Comparison of ENCODE assay signal across 1 cellular context in genomic region chr12:116492703-116493324, GRCh38.
TF ChIP-seq lines count a peak whose summit lies in the region.

No MANE protein-coding gene starts in this region.

TF ChIP-seq in HEK293, 187 proteins besides CTCF, POLR2A, EP300 and RAD21 (continued from another document):
- TF ChIP-seq ZNF112 (tag by site-specific recombination; IDR thresholded peaks at IDR 0.05) (no peak), BCL6B (tag by site-specific recombination; IDR thresholded peaks at IDR 0.05) (0 out of 2 replicates have a peak, but pooled peaks have one; percentile 35), ZNF140 (tag by site-specific recombination; IDR thresholded peaks at IDR 0.05) (no peak), ZNF266 (tag by site-specific recombination; IDR thresholded peaks at IDR 0.05; ENCODE audit: low read depth) (no peak), ZNF155 (tag by site-specific recombination; IDR thresholded peaks at IDR 0.05) (no peak), ZNF221 (tag by site-specific recombination; IDR thresholded peaks at IDR 0.05; ENCODE audit: borderline replicate concordance) (no peak), KLF10 (tag by site-specific recombination; IDR thresholded peaks at IDR 0.05) (no peak), ZNF23 (tag by site-specific recombination; IDR thresholded peaks at IDR 0.05; ENCODE audit: borderline replicate concordance) (no peak), ZSCAN30 (tag by site-specific recombination; IDR thresholded peaks at IDR 0.05) (no peak), ZNF37A (tag by site-specific recombination; IDR thresholded peaks at IDR 0.05) (no peak), ZNF311 (tag by site-specific recombination; IDR thresholded peaks at IDR 0.05; ENCODE audit: borderline replicate concordance) (no peak), SCRT2 (tag by site-specific recombination; IDR thresholded peaks at IDR 0.05) (no peak), ZNF596 (tag by site-specific recombination; IDR thresholded peaks at IDR 0.05) (no peak), ZNF280D (tag by site-specific recombination; IDR thresholded peaks at IDR 0.05) (peak; percentile 28; the same call in 1 of the 2 replicates), ZNF404 (tag by site-specific recombination; IDR thresholded peaks at IDR 0.05) (no peak), ZNF335 (tag by site-specific recombination; conservative IDR thresholded peaks at IDR 0.05) (no peak), ZNF514 (tag by site-specific recombination; IDR thresholded peaks at IDR 0.05) (no peak), ZEB2 (tag by site-specific recombination; IDR thresholded peaks at IDR 0.05) (no peak), YY2 (tag by site-specific recombination; IDR thresholded peaks at IDR 0.05) (0 out of 2 replicates have a peak, but pooled peaks have one; percentile 32), BCL11B (tag by site-specific recombination; IDR thresholded peaks at IDR 0.05; ENCODE audit: low read depth) (no peak), ZFP69B (tag by site-specific recombination; IDR thresholded peaks at IDR 0.05) (no peak), ELK4 (IDR thresholded peaks at IDR 0.05; ENCODE audit: borderline replicate concordance, low read depth, low read length) (no peak), ZNF664 (tag by site-specific recombination; IDR thresholded peaks at IDR 0.05) (no peak), ZBTB10 (tag by site-specific recombination; IDR thresholded peaks at IDR 0.05) (peak; percentile 59), ZBTB17 (tag by site-specific recombination; IDR thresholded peaks at IDR 0.05) (peak; percentile 91), ZNF621 (tag by site-specific recombination; IDR thresholded peaks at IDR 0.05) (no peak), ZNF558 (tag by site-specific recombination; IDR thresholded peaks at IDR 0.05) (no peak), GLIS1 (tag by site-specific recombination; IDR thresholded peaks at IDR 0.05) (no peak), MZF1 (tag by site-specific recombination; IDR thresholded peaks at IDR 0.05; ENCODE audit: borderline replicate concordance) (no peak), ZNF211 (tag by site-specific recombination; IDR thresholded peaks at IDR 0.05; ENCODE audit: low read depth) (no peak), ZNF624 (tag by site-specific recombination; IDR thresholded peaks at IDR 0.05) (no peak), KLF9 (tag by site-specific recombination; IDR thresholded peaks at IDR 0.05; ENCODE audit: low read depth) (no peak), ZNF239 (tag by site-specific recombination; IDR thresholded peaks at IDR 0.05) (no peak)
- TF ChIP-seq, protein P1, sequence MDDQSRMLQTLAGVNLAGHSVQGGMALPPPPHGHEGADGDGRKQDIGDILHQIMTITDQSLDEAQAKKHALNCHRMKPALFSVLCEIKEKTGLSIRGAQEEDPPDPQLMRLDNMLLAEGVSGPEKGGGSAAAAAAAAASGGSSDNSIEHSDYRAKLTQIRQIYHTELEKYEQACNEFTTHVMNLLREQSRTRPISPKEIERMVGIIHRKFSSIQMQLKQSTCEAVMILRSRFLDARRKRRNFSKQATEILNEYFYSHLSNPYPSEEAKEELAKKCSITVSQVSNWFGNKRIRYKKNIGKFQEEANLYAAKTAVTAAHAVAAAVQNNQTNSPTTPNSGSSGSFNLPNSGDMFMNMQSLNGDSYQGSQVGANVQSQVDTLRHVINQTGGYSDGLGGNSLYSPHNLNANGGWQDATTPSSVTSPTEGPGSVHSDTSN (CRISPR knock-in tag; IDR thresholded peaks at IDR 0.05) = no peak
- TF ChIP-seq, protein P2, sequence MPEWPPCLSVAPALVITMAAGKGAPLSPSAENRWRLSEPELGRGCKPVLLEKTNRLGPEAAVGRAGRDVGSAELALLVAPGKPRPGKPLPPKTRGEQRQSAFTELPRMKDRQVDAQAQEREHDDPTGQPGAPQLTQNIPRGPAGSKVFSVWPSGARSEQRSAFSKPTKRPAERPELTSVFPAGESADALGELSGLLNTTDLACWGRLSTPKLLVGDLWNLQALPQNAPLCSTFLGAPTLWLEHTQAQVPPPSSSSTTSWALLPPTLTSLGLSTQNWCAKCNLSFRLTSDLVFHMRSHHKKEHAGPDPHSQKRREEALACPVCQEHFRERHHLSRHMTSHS (tag by site-specific recombination; IDR thresholded peaks at IDR 0.05) = no peak
